In the genomic region with DNA sequence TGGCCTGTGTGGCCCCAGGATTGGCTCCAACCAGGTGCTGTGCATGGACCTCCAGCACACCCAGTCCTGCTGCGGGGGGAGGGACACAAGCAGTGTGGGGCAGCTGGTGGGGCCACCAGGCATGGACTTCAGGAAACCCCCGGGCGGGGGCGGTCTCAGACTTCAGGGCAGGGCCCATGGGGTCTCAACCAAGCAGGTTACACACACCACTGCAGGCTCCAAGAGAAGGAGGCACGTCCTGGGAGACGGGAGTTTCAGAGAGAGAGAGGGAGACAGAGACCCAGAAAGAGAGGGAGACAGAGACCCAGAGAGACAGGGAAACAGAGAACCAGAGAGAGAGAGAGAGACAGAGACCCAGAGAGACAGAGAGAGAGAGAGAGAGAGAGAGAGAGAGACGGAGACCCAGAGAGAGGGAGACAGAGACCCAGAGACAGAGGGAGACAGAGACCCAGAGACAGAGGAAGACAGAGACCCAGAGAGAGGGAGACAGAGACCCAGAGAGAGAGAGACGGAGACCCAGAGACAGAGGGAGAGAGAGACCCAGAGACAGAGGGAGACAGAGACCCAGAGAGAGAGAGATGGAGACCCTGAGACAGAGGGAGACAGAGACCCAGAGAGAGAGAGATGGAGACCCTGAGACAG, we compare ENCODE assay signal across 14 cellular contexts.
A peak's percentile ranks its signal among the peaks of the same experiment; 100 is the strongest.
DNase-seq lines count a peak whose midpoint lies in the region; ATAC-seq and TF ChIP-seq lines count a peak whose summit lies in the region.
"Had no signal": no experiment of that assay in that cellular context is flagged by ENCODE, and none has a peak within 500 bp of the region (broad histone marks: within the 10 kb centered on the region; RNA-seq: fewer than 3 reads in every experiment).

No MANE protein-coding gene starts in this region.

- H3K27me3 ChIP-seq in mesendoderm (ENCODE audit: insufficient read depth, low read length, poor library complexity), result no peaks in the 10 kb centered on the region
- no peaks in the 10 kb centered on the region for H3K27me3 ChIP-seq in stomach smooth muscle (ENCODE audit: control insufficient read depth in 1 of 2, insufficient read depth in 2 of 2, low read length in 2 of 2)
- H3K27me3 ChIP-seq: ovary had no signal

- H3K4me3 ChIP-seq in mesendoderm (ENCODE audit: low read length) (no peak overlapping the region), stomach smooth muscle (ENCODE audit: low read length in 2 of 2) (no peak overlapping the region)
- H3K4me3 ChIP-seq: ovary had no signal

- H4K8ac ChIP-seq in mesendoderm (ENCODE audit: low read depth, low read length), result no peak overlapping the region

- H3K18ac ChIP-seq in mesendoderm (ENCODE audit: low read length), result no peak overlapping the region

- H3K27ac Mint-ChIP-seq in activated CD8-positive, alpha-beta memory T cell treated with anti-CD3 and anti-CD28 coated beads, Interleukin-2, amount 10 ng/mL, durations not matched to agents 7 days and 5 days, result no peak overlapping the region
- peak overlapping the region; percentile 70; the same call in 1 of the 2 replicates for H3K27ac Mint-ChIP-seq in WTC11
- H3K27ac Mint-ChIP-seq: mesothelial cell of epicardium had no signal

- no CpG with 5 or more reads among the region's 8 CpGs for WGBS in mesendoderm (ENCODE audit: extremely low coverage, insufficient coverage, low lambda C conversion rate)

- no peak overlapping the region for H3K23ac ChIP-seq in mesendoderm (ENCODE audit: low read length)

- H2BK5ac ChIP-seq in mesendoderm (ENCODE audit: low read length), result no peak overlapping the region

- H3K4me3 Mint-ChIP-seq in activated CD8-positive, alpha-beta memory T cell treated with anti-CD3 and anti-CD28 coated beads, Interleukin-2, amount 10 ng/mL, durations not matched to agents 7 days and 5 days, result no peak overlapping the region
- no peak overlapping the region for H3K4me3 Mint-ChIP-seq in WTC11
- H3K4me3 Mint-ChIP-seq: mesothelial cell of epicardium had no signal

- CTCF ChIA-PET in activated CD8-positive, alpha-beta memory T cell treated with anti-CD3 and anti-CD28 coated beads, Interleukin-2, amount 10 ng/mL, durations not matched to agents 7 days and 5 days (lab: Charles Lee), result no interaction called here
- CTCF ChIA-PET in WTC11 (lab: Charles Lee), result interaction anchor here (1.0 to 1.1 kb wide), 2 partner anchors 32 to 46 kb away, joined by 3 read pairs; no protein-coding TSS in a partner anchor

- no peaks in the 10 kb centered on the region for H3K36me3 Mint-ChIP-seq in activated CD8-positive, alpha-beta memory T cell treated with anti-CD3 and anti-CD28 coated beads, Interleukin-2, amount 10 ng/mL, durations not matched to agents 7 days and 5 days
- peaks cover 12% of the 10 kb centered on the region for H3K36me3 Mint-ChIP-seq in WTC11

- H4K5ac ChIP-seq in mesendoderm (ENCODE audit: low read length), result no peak overlapping the region

- H2BK120ac ChIP-seq in mesendoderm (ENCODE audit: low read depth, low read length), result no peak overlapping the region

- H3K27me3 Mint-ChIP-seq in activated CD8-positive, alpha-beta memory T cell treated with anti-CD3 and anti-CD28 coated beads, Interleukin-2, amount 10 ng/mL, durations not matched to agents 7 days and 5 days, result no peaks in the 10 kb centered on the region
- no peaks in the 10 kb centered on the region for H3K27me3 Mint-ChIP-seq in WTC11 (ENCODE audit: low read depth)

- no peaks in the 10 kb centered on the region for H3K4me1 Mint-ChIP-seq in activated CD8-positive, alpha-beta memory T cell treated with anti-CD3 and anti-CD28 coated beads, Interleukin-2, amount 10 ng/mL, durations not matched to agents 7 days and 5 days
- H3K4me1 Mint-ChIP-seq in WTC11, result peaks cover 38% of the 10 kb centered on the region

- ATAC-seq in activated CD8-positive, alpha-beta memory T cell treated with anti-CD3 and anti-CD28 coated beads, Interleukin-2, amount 10 ng/mL, durations not matched to agents 7 days and 5 days, result peak; percentile 54
- ATAC-seq in WTC11, result no peak
- no peak for ATAC-seq in HG03460 (IDR thresholded peaks at IDR 0.05; ENCODE audit: unreplicated experiment)
- no peak for ATAC-seq in GM21717 (IDR thresholded peaks at IDR 0.05; ENCODE audit: unreplicated experiment)

- H2BK15ac ChIP-seq in mesendoderm (replicated peaks; ENCODE audit: low read depth), result no peak overlapping the region

- H2AK5ac ChIP-seq in mesendoderm (ENCODE audit: low read length), result no peak overlapping the region

- H3K9me3 ChIP-seq in stomach smooth muscle (ENCODE audit: control insufficient read depth in 2 of 2, low read length in 2 of 2), result no peaks in the 10 kb centered on the region
- H3K9me3 ChIP-seq: ovary had no signal

- H3K4me2 ChIP-seq in mesendoderm (ENCODE audit: low read length), result no peak overlapping the region

- H3K36me3 ChIP-seq in mesendoderm (ENCODE audit: control insufficient read depth, insufficient read depth, low read length) (no peaks in the 10 kb centered on the region), stomach smooth muscle (ENCODE audit: control insufficient read depth in 2 of 2, insufficient read depth in 2 of 2, low read length in 2 of 2) (peaks cover 10 to 26% of the 10 kb centered on the region in 2 donors)
- H3K36me3 ChIP-seq: ovary had no signal

- H3K27ac ChIP-seq in mesendoderm (ENCODE audit: low read depth, low read length) (no peak overlapping the region), stomach smooth muscle (ENCODE audit: low read length) (peak overlapping the region; percentile 58)

- peaks cover 5% of the 10 kb centered on the region for H3K4me1 ChIP-seq in mesendoderm (ENCODE audit: control insufficient read depth, low read depth, low read length)
- H3K4me1 ChIP-seq in stomach smooth muscle (ENCODE audit: control insufficient read depth, insufficient read depth, low read length), result peaks cover 14% of the 10 kb centered on the region

- POLR2A ChIA-PET in WTC11 (lab: Charles Lee), result no interaction called here

- H3K9ac ChIP-seq in mesendoderm (ENCODE audit: low read length), result no peak overlapping the region
- H3K9ac ChIP-seq in stomach smooth muscle (ENCODE audit: low read length in 2 of 2), result peak overlapping the region in 1 of 2 donors; percentile 72

- no peaks in the 10 kb centered on the region for H3K9me3 Mint-ChIP-seq in activated CD8-positive, alpha-beta memory T cell treated with anti-CD3 and anti-CD28 coated beads, Interleukin-2, amount 10 ng/mL, durations not matched to agents 7 days and 5 days (ENCODE audit: low read depth)
- H3K9me3 Mint-ChIP-seq in WTC11, result no peaks in the 10 kb centered on the region
- H3K9me3 Mint-ChIP-seq: mesothelial cell of epicardium had no signal

- H3K79me1 ChIP-seq in mesendoderm (ENCODE audit: low read length), result no peaks in the 10 kb centered on the region

- DNase-seq in activated CD8-positive, alpha-beta memory T cell treated with anti-CD3 and anti-CD28 coated beads, Interleukin-2, amount 10 ng/mL, durations not matched to agents 7 days and 5 days, result no peak
- DNase-seq in activated CD8-positive, alpha-beta memory T cell treated with anti-CD3 and anti-CD28 coated beads, Interleukin-2, amount 50 U/mL, for 48 hours, result no peak
- DNase-seq in WTC11 (ENCODE audit: low spot score), result no peak
- DNase-seq in mesendoderm, result peak; percentile 50
- DNase-seq in EL, result no peak
- DNase-seq: activated CD4-positive, alpha-beta T cell treated with anti-CD3 and anti-CD28 coated beads, Interleukin-2, amount 50 U/mL, for 48 hours; GF-D8; NCI-H1092 treated with DMSO at 0.1 percent for 48 hours; NK-92 treated with Interleukin-12 subunit alpha and Interleukin-12 subunit beta, amount 100 ng/mL, for 24 hours; ovary had no signal

- H3K56ac ChIP-seq in mesendoderm (ENCODE audit: low read length), result no peak overlapping the region

- no peaks in the 10 kb centered on the region for H3K79me2 ChIP-seq in mesendoderm (ENCODE audit: control insufficient read depth, insufficient read depth, low read length)

- H3K4ac ChIP-seq in mesendoderm (ENCODE audit: low read depth, low read length), result no peak overlapping the region

- no peak for TF ChIP-seq CTCF in WTC11 (IDR thresholded peaks at IDR 0.05)

TF ChIP-seq in WTC11, 78 proteins besides CTCF, POLR2A, EP300 and RAD21:
- TF ChIP-seq FOXP1 (CRISPR knock-in tag; IDR thresholded peaks at IDR 0.05; ENCODE audit: borderline replicate concordance) (no peak), ZNF138 (CRISPR knock-in tag; conservative IDR thresholded peaks at IDR 0.05) (no peak), ELF4 (CRISPR knock-in tag; IDR thresholded peaks at IDR 0.05; ENCODE audit: low read depth) (no peak)
- TF ChIP-seq, protein P1, sequence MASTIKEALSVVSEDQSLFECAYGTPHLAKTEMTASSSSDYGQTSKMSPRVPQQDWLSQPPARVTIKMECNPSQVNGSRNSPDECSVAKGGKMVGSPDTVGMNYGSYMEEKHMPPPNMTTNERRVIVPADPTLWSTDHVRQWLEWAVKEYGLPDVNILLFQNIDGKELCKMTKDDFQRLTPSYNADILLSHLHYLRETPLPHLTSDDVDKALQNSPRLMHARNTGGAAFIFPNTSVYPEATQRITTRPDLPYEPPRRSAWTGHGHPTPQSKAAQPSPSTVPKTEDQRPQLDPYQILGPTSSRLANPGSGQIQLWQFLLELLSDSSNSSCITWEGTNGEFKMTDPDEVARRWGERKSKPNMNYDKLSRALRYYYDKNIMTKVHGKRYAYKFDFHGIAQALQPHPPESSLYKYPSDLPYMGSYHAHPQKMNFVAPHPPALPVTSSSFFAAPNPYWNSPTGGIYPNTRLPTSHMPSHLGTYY (CRISPR knock-in tag; IDR thresholded peaks at IDR 0.05), result no peak
- TF ChIP-seq, protein P2, sequence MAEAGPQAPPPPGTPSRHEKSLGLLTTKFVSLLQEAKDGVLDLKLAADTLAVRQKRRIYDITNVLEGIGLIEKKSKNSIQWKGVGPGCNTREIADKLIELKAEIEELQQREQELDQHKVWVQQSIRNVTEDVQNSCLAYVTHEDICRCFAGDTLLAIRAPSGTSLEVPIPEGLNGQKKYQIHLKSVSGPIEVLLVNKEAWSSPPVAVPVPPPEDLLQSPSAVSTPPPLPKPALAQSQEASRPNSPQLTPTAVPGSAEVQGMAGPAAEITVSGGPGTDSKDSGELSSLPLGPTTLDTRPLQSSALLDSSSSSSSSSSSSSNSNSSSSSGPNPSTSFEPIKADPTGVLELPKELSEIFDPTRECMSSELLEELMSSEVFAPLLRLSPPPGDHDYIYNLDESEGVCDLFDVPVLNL (CRISPR knock-in tag; IDR thresholded peaks at IDR 0.05; ENCODE audit: borderline replicate concordance, low read depth), result no peak
